ENCODE assay signal across 19 cellular contexts in the genomic region with DNA sequence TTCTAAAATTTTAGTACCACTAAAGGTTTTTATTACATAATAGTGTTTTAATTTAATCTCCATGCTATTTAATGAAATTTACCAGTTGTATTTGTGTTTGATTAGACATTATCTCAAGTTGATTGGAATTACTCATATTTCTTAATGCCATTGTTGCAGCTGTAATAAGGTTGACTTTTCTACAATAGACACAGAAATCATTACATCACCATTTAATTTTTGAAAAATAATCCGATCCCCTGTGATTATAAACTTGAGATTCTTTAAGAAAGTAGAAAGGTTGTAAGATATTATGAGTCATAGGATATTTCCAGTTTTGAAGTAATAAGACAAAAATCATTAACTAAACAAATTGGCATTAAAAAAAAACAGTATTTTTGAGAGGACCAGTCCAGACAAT.
DNase-seq lines count a peak whose midpoint lies in the region; ATAC-seq, FAIRE-seq and TF ChIP-seq lines count a peak whose summit lies in the region.
"Had no signal": no experiment of that assay in that cellular context is flagged by ENCODE, and none has a peak within 500 bp of the region (broad histone marks: within the 10 kb centered on the region; RNA-seq: fewer than 3 reads in every experiment).

No MANE protein-coding gene starts in this region.

- in situ Hi-C loops in K562 (cut with MboI) = no loop called here

- TF ChIP-seq POLR2A in K562 (conservative IDR thresholded peaks at IDR 0.05) = no peak

- TF ChIP-seq CTCF in SK-N-SH (IDR thresholded peaks at IDR 0.05) (no peak), HEK293 (tag by site-specific recombination; IDR thresholded peaks at IDR 0.05) (no peak), K562 (IDR thresholded peaks at IDR 0.05 in 2 of 3, conservative IDR thresholded peaks at IDR 0.05 in 1 of 3; ENCODE audit: insufficient read depth in 2 of 3, low read depth in 1 of 3, low read length in 3 of 3) (no peak)

- H3K9me3 ChIP-seq in SK-N-SH = peaks cover 7% of the 10 kb centered on the region; the same call in 1 of the 2 replicates
- no peaks in the 10 kb centered on the region for H3K9me3 ChIP-seq in HEK293 (ENCODE audit: control insufficient read depth, insufficient read depth, low read depth, low read length)
- no peaks in the 10 kb centered on the region for H3K9me3 ChIP-seq in K562 (replicated peaks; ENCODE audit: control insufficient read depth, insufficient read depth, low read depth, low read length)

- no peaks in the 10 kb centered on the region for H3K9me1 ChIP-seq in K562 (ENCODE audit: control insufficient read depth, insufficient read depth, low read length)

- H3F3A ChIP-seq in SK-N-SH (replicated peaks; ENCODE audit: insufficient read depth) = no peaks in the 10 kb centered on the region

- FAIRE-seq in K562 (lab: Jason Lieb, UNC) = no peak
- FAIRE-seq: GM12891, GM18507, H54 had no signal

- intact Hi-C loops in K562 (cut with micrococcal nuclease) = no loop called here

- H3K36me3 ChIP-seq in SK-N-SH (replicated peaks in 1 of 2; ENCODE audit: control insufficient read depth in 1 of 2, insufficient read depth in 2 of 2, low read length in 1 of 2) (peaks cover 3 to 4% of the 10 kb centered on the region in 2 experiments), HEK293 (ENCODE audit: control insufficient read depth in 2 of 2, insufficient read depth in 1 of 2, low read length in 2 of 2) (no peaks in the 10 kb centered on the region), K562 (ENCODE audit: control insufficient read depth, insufficient read depth, low read length) (no peaks in the 10 kb centered on the region)

- DNase-seq in SK-N-SH = no peak
- DNase-seq in K562 (ENCODE audit: extremely low read depth in 1 of 4, low spot score in 3 of 4) = no peak
- DNase-seq: C1 segment of cervical spinal cord; Calu3; CD4-positive, alpha-beta memory T cell; COR-L47; DMS53; DMS79 treated with DMSO at 0.1 percent for 48 hours; GF-D8; GOT3; HCEC 1CT had no signal

- WGBS in SK-N-SH (ENCODE audit: low lambda C conversion rate) = 67% methylated on average over 1 of the region's 1 CpG
- WGBS in K562 (ENCODE audit: insufficient coverage, low coverage, missing lambda C conversion rate) = 0% methylated on average over 1 of the region's 1 CpG

- CTCF ChIA-PET in SK-N-SH (lab: Yijun Ruan, JAX) (no interaction called here), HEK293 (lab: Yijun Ruan, JAX) (no interaction called here), K562 (lab: Yijun Ruan, JAX; ENCODE audit: low intra/inter-chr PET ratio) (no interaction called here)

- H3K4me1 ChIP-seq in SK-N-SH (ENCODE audit: control insufficient read depth in 1 of 2, insufficient read depth in 2 of 2, low read depth in 1 of 2, low read length in 1 of 2) (peaks cover 0 to 2% of the 10 kb centered on the region in 2 experiments; a peak in 3 of 4 replicates), HEK293 (ENCODE audit: control insufficient read depth, insufficient read depth, low read length) (no peaks in the 10 kb centered on the region), K562 (replicated peaks in 1 of 2; ENCODE audit: control insufficient read depth in 2 of 2, insufficient read depth in 2 of 2, low read length in 2 of 2) (no peaks in the 10 kb centered on the region)

- no peaks in the 10 kb centered on the region for H3K79me2 ChIP-seq in SK-N-SH (ENCODE audit: insufficient read depth)
- no peaks in the 10 kb centered on the region for H3K79me2 ChIP-seq in K562 (ENCODE audit: control insufficient read depth, insufficient read depth, low read length)

- H2AFZ ChIP-seq in SK-N-SH (ENCODE audit: low read depth) (no peak overlapping the region), K562 (ENCODE audit: low read depth, low read length) (no peak overlapping the region)

- H4K20me1 ChIP-seq in SK-N-SH (ENCODE audit: insufficient read depth) (no peaks in the 10 kb centered on the region), K562 (replicated peaks; ENCODE audit: control insufficient read depth, insufficient read depth, low read length) (no peaks in the 10 kb centered on the region)

- no TSS peak for BruUV-seq in K562 (replicated peaks; lab: Mats Ljungman, UMichigan)

- TF ChIP-seq RAD21 in SK-N-SH (IDR thresholded peaks at IDR 0.05; ENCODE audit: low read length) = no peak
- no peak for TF ChIP-seq RAD21 in K562 (CRISPR knock-in tag; conservative IDR thresholded peaks at IDR 0.05 in 1 of 2, IDR thresholded peaks at IDR 0.05 in 1 of 2)

- H3K27me3 ChIP-seq in SK-N-SH (ENCODE audit: insufficient read depth) (no peaks in the 10 kb centered on the region), K562 (ENCODE audit: control insufficient read depth in 2 of 2, insufficient read depth in 2 of 2, low read length in 2 of 2) (peaks cover 0 to 4% of the 10 kb centered on the region in 2 experiments; a peak in 1 of 5 replicates)

- H3K4me2 ChIP-seq in SK-N-SH (no peak overlapping the region), K562 (ENCODE audit: insufficient read depth, low read length) (no peak overlapping the region)

- TF ChIP-seq EP300 in SK-N-SH (IDR thresholded peaks at IDR 0.05; ENCODE audit: borderline replicate concordance in 1 of 2, low read depth in 1 of 2, low read length in 1 of 2) = no peak
- no peak for TF ChIP-seq EP300 in K562 (IDR thresholded peaks at IDR 0.05; ENCODE audit: low read length)

- no peak overlapping the region for H3K4me3 ChIP-seq in SK-N-SH (ENCODE audit: low read depth in 2 of 2, low read length in 1 of 2)
- no peak overlapping the region for H3K4me3 ChIP-seq in HEK293 (ENCODE audit: low read depth, low read length)
- no peak overlapping the region for H3K4me3 ChIP-seq in K562

- H3K9me2 ChIP-seq in SK-N-SH = no peaks in the 10 kb centered on the region

- POLR2A ChIA-PET in SK-N-SH (lab: Yijun Ruan, JAX) (no interaction called here), HEK293 (lab: Yijun Ruan, JAX) (no interaction called here), K562 (lab: Yijun Ruan, JAX) (no interaction called here)

- H3K9ac ChIP-seq in SK-N-SH (no peak overlapping the region), K562 (ENCODE audit: insufficient read depth in 1 of 2, low read depth in 2 of 2, low read length in 2 of 2) (no peak overlapping the region)

- ATAC-seq in SK-N-SH treated with all-trans-retinoic acid at 6 μM for 48 hours = no peak
- no peak for ATAC-seq in K562
- no peak for ATAC-seq in GM18907 (IDR thresholded peaks at IDR 0.05; ENCODE audit: unreplicated experiment)
- no peak for ATAC-seq in HG03045 (IDR thresholded peaks at IDR 0.05; ENCODE audit: unreplicated experiment)

- H3K27ac ChIP-seq in SK-N-SH (ENCODE audit: low read depth in 2 of 2, low read length in 1 of 2) = no peak overlapping the region
- H3K27ac ChIP-seq in HEK293 (ENCODE audit: extremely low read depth, low read depth, low read length) = no peak overlapping the region
- no peak overlapping the region for H3K27ac ChIP-seq in K562 (ENCODE audit: extremely low read depth, low read depth, low read length)
- H3K27ac ChIP-seq: 22Rv1 had no signal

TF ChIP-seq in SK-N-SH treated with all-trans-retinoic acid at 6 μM for 48 hours, 23 proteins besides CTCF, POLR2A, EP300 and RAD21:
- TF ChIP-seq ISL1 (CRISPR knock-in tag; IDR thresholded peaks at IDR 0.05) (peak; percentile 43), BACH2 (CRISPR knock-in tag; IDR thresholded peaks at IDR 0.05; ENCODE audit: borderline replicate concordance) (no peak), ZFP3 (CRISPR knock-in tag; IDR thresholded peaks at IDR 0.05) (no peak)

TF ChIP-seq in SK-N-SH, 30 proteins besides CTCF, POLR2A, EP300 and RAD21 (continues in another document):
- TF ChIP-seq RXRA (IDR thresholded peaks at IDR 0.05; ENCODE audit: borderline replicate concordance, low read depth) = no peak
- no peak for TF ChIP-seq SIN3A (IDR thresholded peaks at IDR 0.05; ENCODE audit: borderline replicate concordance, low read depth, low read length)
- no peak for TF ChIP-seq EZH2phosphoT487 (IDR thresholded peaks at IDR 0.05; ENCODE audit: borderline replicate concordance, low read depth)
- TF ChIP-seq, protein P1, sequence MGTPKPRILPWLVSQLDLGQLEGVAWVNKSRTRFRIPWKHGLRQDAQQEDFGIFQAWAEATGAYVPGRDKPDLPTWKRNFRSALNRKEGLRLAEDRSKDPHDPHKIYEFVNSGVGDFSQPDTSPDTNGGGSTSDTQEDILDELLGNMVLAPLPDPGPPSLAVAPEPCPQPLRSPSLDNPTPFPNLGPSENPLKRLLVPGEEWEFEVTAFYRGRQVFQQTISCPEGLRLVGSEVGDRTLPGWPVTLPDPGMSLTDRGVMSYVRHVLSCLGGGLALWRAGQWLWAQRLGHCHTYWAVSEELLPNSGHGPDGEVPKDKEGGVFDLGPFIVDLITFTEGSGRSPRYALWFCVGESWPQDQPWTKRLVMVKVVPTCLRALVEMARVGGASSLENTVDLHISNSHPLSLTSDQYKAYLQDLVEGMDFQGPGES (IDR thresholded peaks at IDR 0.05; ENCODE audit: low read depth, low read length) = no peak

TF ChIP-seq in HEK293, 187 proteins besides CTCF, POLR2A, EP300 and RAD21 (continues in another document):
- TF ChIP-seq, protein P2, sequence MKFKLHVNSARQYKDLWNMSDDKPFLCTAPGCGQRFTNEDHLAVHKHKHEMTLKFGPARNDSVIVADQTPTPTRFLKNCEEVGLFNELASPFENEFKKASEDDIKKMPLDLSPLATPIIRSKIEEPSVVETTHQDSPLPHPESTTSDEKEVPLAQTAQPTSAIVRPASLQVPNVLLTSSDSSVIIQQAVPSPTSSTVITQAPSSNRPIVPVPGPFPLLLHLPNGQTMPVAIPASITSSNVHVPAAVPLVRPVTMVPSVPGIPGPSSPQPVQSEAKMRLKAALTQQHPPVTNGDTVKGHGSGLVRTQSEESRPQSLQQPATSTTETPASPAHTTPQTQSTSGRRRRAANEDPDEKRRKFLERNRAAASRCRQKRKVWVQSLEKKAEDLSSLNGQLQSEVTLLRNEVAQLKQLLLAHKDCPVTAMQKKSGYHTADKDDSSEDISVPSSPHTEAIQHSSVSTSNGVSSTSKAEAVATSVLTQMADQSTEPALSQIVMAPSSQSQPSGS (tag by site-specific recombination; IDR thresholded peaks at IDR 0.05; ENCODE audit: low read depth) = peak; percentile 63; the same call in 1 of the 2 replicates
- TF ChIP-seq FEZF1 (tag by site-specific recombination; IDR thresholded peaks at IDR 0.05) = no peak

TF ChIP-seq in K562, 482 proteins besides CTCF, POLR2A, EP300 and RAD21:
- TF ChIP-seq JUN (IDR thresholded peaks at IDR 0.05; ENCODE audit: borderline replicate concordance, low read depth, low read length) (no peak), JUN (CRISPR knock-in tag; IDR thresholded peaks at IDR 0.05; ENCODE audit: borderline replicate concordance) (no peak), RFX7 (CRISPR knock-in tag; IDR thresholded peaks at IDR 0.05) (no peak)
- TF ChIP-seq, protein P3, sequence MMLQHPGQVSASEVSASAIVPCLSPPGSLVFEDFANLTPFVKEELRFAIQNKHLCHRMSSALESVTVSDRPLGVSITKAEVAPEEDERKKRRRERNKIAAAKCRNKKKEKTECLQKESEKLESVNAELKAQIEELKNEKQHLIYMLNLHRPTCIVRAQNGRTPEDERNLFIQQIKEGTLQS (IDR thresholded peaks at IDR 0.05) = peak; percentile 19; the same call in 1 of the 2 replicates
- TF ChIP-seq, protein P3 (CRISPR knock-in tag; conservative IDR thresholded peaks at IDR 0.05) = no peak
